In genomic region chr4:112655270-112655669, GRCh38 we compare ENCODE assay signal across 31 cellular contexts.
"Had no signal": no experiment of that assay in that cellular context is flagged by ENCODE, and none has a peak within 500 bp of the region (broad histone marks: within the 10 kb centered on the region; RNA-seq: fewer than 3 reads in every experiment).

No MANE protein-coding gene starts in this region.

- H3K27me3 Mint-ChIP-seq: activated CD4-positive, alpha-beta memory T cell treated with anti-CD3 and anti-CD28 coated beads, Interleukin-2, amount 10 ng/mL, durations not matched to agents 7 days and 5 days; activated CD4-positive, alpha-beta T cell treated with anti-CD3 and anti-CD28 coated beads, Interleukin-2, amount 10 ng/mL, durations not matched to agents 7 days and 5 days; activated naive CD4-positive, alpha-beta T cell treated with anti-CD3 and anti-CD28 coated beads, Interleukin-2, amount 50 U/mL, for 24 hours; activated T-cell treated with anti-CD3 and anti-CD28 coated beads, Interleukin-2, amount 50 U/mL, for 24 hours; activated T-helper 17 cell treated with anti-CD3 and anti-CD28 coated beads, Interleukin-2, amount 50 U/mL, for 72 hours; brain; effector memory CD8-positive, alpha-beta T cell; progenitor cell of endocrine pancreas; stimulated activated naive CD8-positive, alpha-beta T cell treated with anti-CD3 and anti-CD28 coated beads, Interleukin-15, Interleukin-2, amounts not matched to agents 100 ng/mL and 50 ng/mL, for 24 hours; T-helper 17 cell; type B pancreatic cell had no signal

- H3K27me3 ChIP-seq: ascending aorta, gastroesophageal sphincter, hepatocyte, left lung, ovary, uterus had no signal

- ATAC-seq: activated T-helper 17 cell treated with anti-CD3 and anti-CD28 coated beads, Interleukin-2, amount 50 U/mL, for 72 hours; effector memory CD8-positive, alpha-beta T cell; gastroesophageal sphincter; left lung; mucosa of descending colon; sciatic nerve; stimulated activated effector memory CD8-positive, alpha-beta T cell treated with anti-CD3 and anti-CD28 coated beads, Interleukin-12 subunit alpha, Interleukin-12 subunit beta, amount 100 ng/mL, for 72 hours; T-helper 17 cell had no signal

- H3K79me2 ChIP-seq: hepatocyte had no signal

- H3K27ac ChIP-seq: ascending aorta, gastroesophageal sphincter, hepatocyte, left lung, ovary, skin epidermis, uterus, WERI-Rb-1 had no signal

- H2AFZ ChIP-seq: hepatocyte had no signal

- H3K9me3 ChIP-seq: ascending aorta, gastroesophageal sphincter, left lung, mucosa of descending colon, ovary, uterus had no signal

- H3K4me2 ChIP-seq: hepatocyte had no signal

- H3K4me1 Mint-ChIP-seq: activated CD4-positive, alpha-beta memory T cell treated with anti-CD3 and anti-CD28 coated beads, Interleukin-2, amount 10 ng/mL, durations not matched to agents 7 days and 5 days; activated CD4-positive, alpha-beta T cell treated with anti-CD3 and anti-CD28 coated beads, Interleukin-2, amount 10 ng/mL, durations not matched to agents 7 days and 5 days; activated naive CD4-positive, alpha-beta T cell treated with anti-CD3 and anti-CD28 coated beads, Interleukin-2, amount 50 U/mL, for 24 hours; activated T-helper 17 cell treated with anti-CD3 and anti-CD28 coated beads, Interleukin-2, amount 50 U/mL, for 72 hours; brain; nephron; stimulated activated effector memory CD8-positive, alpha-beta T cell treated with anti-CD3 and anti-CD28 coated beads, Interleukin-12 subunit alpha, Interleukin-12 subunit beta, amount 100 ng/mL, for 72 hours had no signal

- H3K36me3 ChIP-seq: ovary, uterus had no signal

- DNase-seq: activated CD4-positive, alpha-beta memory T cell treated with anti-CD3 and anti-CD28 coated beads, Interleukin-2, amount 10 ng/mL, durations not matched to agents 7 days and 5 days; activated CD4-positive, alpha-beta T cell treated with anti-CD3 and anti-CD28 coated beads, Interleukin-2, amount 10 ng/mL, durations not matched to agents 7 days and 5 days; activated CD4-positive, CD25-positive, alpha-beta regulatory T cell treated with anti-CD3 and anti-CD28 coated beads, Interleukin-2, amount 50 U/mL, for 72 hours; activated CD8-positive, alpha-beta memory T cell treated with anti-CD3 and anti-CD28 coated beads, Interleukin-2, amount 50 U/mL, for 48 hours; activated gamma-delta T cell treated with Interleukin-2 at 50 U/mL for 16 hours; activated T-cell treated with anti-CD3 and anti-CD28 coated beads, Interleukin-2, amount 50 U/mL, for 24 hours; cortex of kidney; effector memory CD8-positive, alpha-beta T cell; left lung; mucosa of descending colon; ovary; retina; stimulated activated CD4-positive, alpha-beta T cell treated with anti-CD3 and anti-CD28 coated beads, Interleukin-4, amount 100 ng/mL, for 24 hours; T-helper 17 cell; T1000; uterus; WERI-Rb-1 had no signal

- H3K4me3 ChIP-seq: ascending aorta, gastroesophageal sphincter, hepatocyte, left lung, lung, mucosa of descending colon, ovary, skin epidermis, uterus had no signal

- H3K4me1 ChIP-seq: ascending aorta, gastroesophageal sphincter, left lung, uterus had no signal

- H3K9me3 Mint-ChIP-seq: activated CD4-positive, alpha-beta memory T cell treated with anti-CD3 and anti-CD28 coated beads, Interleukin-2, amount 10 ng/mL, durations not matched to agents 7 days and 5 days; activated CD4-positive, alpha-beta T cell treated with anti-CD3 and anti-CD28 coated beads, Interleukin-2, amount 10 ng/mL, durations not matched to agents 7 days and 5 days; activated naive CD4-positive, alpha-beta T cell treated with anti-CD3 and anti-CD28 coated beads, Interleukin-2, amount 50 U/mL, for 24 hours; activated T-cell treated with anti-CD3 and anti-CD28 coated beads, Interleukin-2, amount 50 U/mL, for 24 hours; activated T-helper 17 cell treated with anti-CD3 and anti-CD28 coated beads, Interleukin-2, amount 50 U/mL, for 72 hours; brain; effector memory CD8-positive, alpha-beta T cell; nephron; stimulated activated effector memory CD8-positive, alpha-beta T cell treated with anti-CD3 and anti-CD28 coated beads, Interleukin-12 subunit alpha, Interleukin-12 subunit beta, amount 100 ng/mL, for 72 hours; stimulated activated naive CD8-positive, alpha-beta T cell treated with anti-CD3 and anti-CD28 coated beads, Interleukin-15, Interleukin-2, amounts not matched to agents 100 ng/mL and 50 ng/mL, for 24 hours; type B pancreatic cell had no signal

- H3K4me3 Mint-ChIP-seq: activated CD4-positive, alpha-beta memory T cell treated with anti-CD3 and anti-CD28 coated beads, Interleukin-2, amount 10 ng/mL, durations not matched to agents 7 days and 5 days; activated CD4-positive, alpha-beta T cell treated with anti-CD3 and anti-CD28 coated beads, Interleukin-2, amount 10 ng/mL, durations not matched to agents 7 days and 5 days; activated naive CD4-positive, alpha-beta T cell treated with anti-CD3 and anti-CD28 coated beads, Interleukin-2, amount 50 U/mL, for 24 hours; activated T-cell treated with anti-CD3 and anti-CD28 coated beads, Interleukin-2, amount 50 U/mL, for 24 hours; activated T-helper 17 cell treated with anti-CD3 and anti-CD28 coated beads, Interleukin-2, amount 50 U/mL, for 72 hours; brain; effector memory CD8-positive, alpha-beta T cell; nephron; stimulated activated effector memory CD8-positive, alpha-beta T cell treated with anti-CD3 and anti-CD28 coated beads, Interleukin-12 subunit alpha, Interleukin-12 subunit beta, amount 100 ng/mL, for 72 hours; stimulated activated naive CD8-positive, alpha-beta T cell treated with anti-CD3 and anti-CD28 coated beads, Interleukin-15, Interleukin-2, amounts not matched to agents 100 ng/mL and 50 ng/mL, for 24 hours; T-helper 17 cell; type B pancreatic cell had no signal

- H3K27ac Mint-ChIP-seq: activated CD4-positive, alpha-beta memory T cell treated with anti-CD3 and anti-CD28 coated beads, Interleukin-2, amount 10 ng/mL, durations not matched to agents 7 days and 5 days; activated naive CD4-positive, alpha-beta T cell treated with anti-CD3 and anti-CD28 coated beads, Interleukin-2, amount 50 U/mL, for 24 hours; activated T-cell treated with anti-CD3 and anti-CD28 coated beads, Interleukin-2, amount 50 U/mL, for 24 hours; activated T-helper 17 cell treated with anti-CD3 and anti-CD28 coated beads, Interleukin-2, amount 50 U/mL, for 72 hours; brain; effector memory CD8-positive, alpha-beta T cell; nephron; progenitor cell of endocrine pancreas; stimulated activated effector memory CD8-positive, alpha-beta T cell treated with anti-CD3 and anti-CD28 coated beads, Interleukin-12 subunit alpha, Interleukin-12 subunit beta, amount 100 ng/mL, for 72 hours; stimulated activated naive CD8-positive, alpha-beta T cell treated with anti-CD3 and anti-CD28 coated beads, Interleukin-15, Interleukin-2, amounts not matched to agents 100 ng/mL and 50 ng/mL, for 24 hours; T-helper 17 cell; type B pancreatic cell had no signal
